30 cellular contexts compared by ENCODE assay signal in the genomic region with DNA sequence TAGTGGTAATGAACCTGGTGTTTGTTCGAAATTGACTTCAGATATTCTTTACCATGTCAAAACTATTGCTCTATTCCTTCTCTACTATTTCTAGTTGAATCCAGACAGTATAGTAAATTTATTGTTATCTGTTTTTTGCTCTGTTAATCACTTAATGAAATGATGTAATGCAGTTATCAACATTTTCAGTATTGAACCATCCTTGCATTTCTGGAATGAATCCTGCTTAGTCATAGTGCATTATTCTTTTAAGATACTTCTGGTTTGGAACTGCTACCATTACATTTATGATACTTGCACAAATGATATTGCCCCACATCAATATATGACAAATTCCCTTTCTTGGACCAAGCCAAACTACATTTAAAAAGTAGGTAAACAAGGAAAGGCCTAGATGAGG.
"Had no signal": no experiment of that assay in that cellular context is flagged by ENCODE, and none has a peak within 500 bp of the region (broad histone marks: within the 10 kb centered on the region; RNA-seq: fewer than 3 reads in every experiment).

No MANE protein-coding gene starts in this region.

- H3K36me3 ChIP-seq: adrenal gland, breast epithelium, WERI-Rb-1 had no signal

- H3K4me3 ChIP-seq: adrenal gland, body of pancreas, breast epithelium, PC-9 had no signal

- FAIRE-seq: astrocyte had no signal

- H3K9me3 ChIP-seq: body of pancreas had no signal

- H3K4me1 ChIP-seq: adrenal gland, body of pancreas, breast epithelium had no signal

- H3K27me3 ChIP-seq: adrenal gland, body of pancreas, breast epithelium had no signal

- H3K27ac ChIP-seq: adrenal gland, body of pancreas, breast epithelium, KMS-11, PC-9, RWPE1, WERI-Rb-1 had no signal

- DNase-seq: activated CD4-positive, alpha-beta T cell treated with anti-CD3 and anti-CD28 coated beads for 1 hour; activated CD4-positive, alpha-beta T cell treated with anti-CD3 and anti-CD28 coated beads, Interleukin-2, amount 10 ng/mL, durations not matched to agents 24 days and 14 days; activated CD4-positive, alpha-beta T cell treated with anti-CD3 and anti-CD28 coated beads, Interleukin-2, amount 50 U/mL, for 4 hours; activated CD4-positive, CD25-positive, alpha-beta regulatory T cell; activated CD8-positive, alpha-beta T cell treated with anti-CD3 and anti-CD28 coated beads for 36 hours; activated gamma-delta T cell; activated naive CD4-positive, alpha-beta T cell treated with Interleukin-2 at 50 U/mL for 16 hours; activated naive CD8-positive, alpha-beta T cell treated with anti-CD3 and anti-CD28 coated beads, Interleukin-2, amount 10 ng/mL, durations not matched to agents 7 days and 5 days; activated T-cell treated with anti-CD3 and anti-CD28 coated beads, Interleukin-2, amount 50 U/mL, for 24 hours; adrenal gland; body of pancreas; NCI-H1105; NCI-H1417 treated with DMSO at 0.1 percent for 48 hours; NCI-H1930; NCI-H2081 treated with DMSO at 0.1 percent for 48 hours; NCI-H345; NCI-H526; NCI-H748 treated with DMSO at 0.1 percent for 48 hours; PC-9; SIG-M5; SW 1271; T-helper 1 cell; T-helper 2 cell; T-helper 9 cell; WERI-Rb-1 had no signal

- H3K9ac ChIP-seq: KMS-11 had no signal

- ATAC-seq: activated CD8-positive, alpha-beta T cell treated with anti-CD3 and anti-CD28 coated beads for 36 hours; body of pancreas; Right ventricle myocardium inferior had no signal
